2 cellular contexts compared by ENCODE assay signal in genomic region chr12:3357950-3358525, GRCh38.
TF ChIP-seq lines count a peak whose summit lies in the region.

No MANE protein-coding gene starts in this region.

TF ChIP-seq in GM12878, 131 proteins besides CTCF, POLR2A, EP300 and RAD21:
- TF ChIP-seq ASH2L (IDR thresholded peaks at IDR 0.05; ENCODE audit: borderline replicate concordance, low read depth) (no peak), ETV6 (conservative IDR thresholded peaks at IDR 0.05 in 1 of 2, IDR thresholded peaks at IDR 0.05 in 1 of 2; ENCODE audit: borderline replicate concordance in 1 of 2, low read depth in 1 of 2) (no peak), EGR1 (IDR thresholded peaks at IDR 0.05; ENCODE audit: borderline replicate concordance in 1 of 2, low read depth in 2 of 2, low read length in 2 of 2) (no peak), CBFB (IDR thresholded peaks at IDR 0.05; ENCODE audit: low read depth) (no peak), CHD4 (IDR thresholded peaks at IDR 0.05) (no peak), CREM (IDR thresholded peaks at IDR 0.05; ENCODE audit: low read depth) (no peak), NR2F1 (conservative IDR thresholded peaks at IDR 0.05) (no peak), ESRRA (IDR thresholded peaks at IDR 0.05; ENCODE audit: low read length) (no peak), HDAC6 (IDR thresholded peaks at IDR 0.05; ENCODE audit: unreplicated experiment) (no peak), HDAC2 (IDR thresholded peaks at IDR 0.05) (no peak)

TF ChIP-seq in H1, 55 proteins besides CTCF, POLR2A, EP300 and RAD21:
- TF ChIP-seq ASH2L (IDR thresholded peaks at IDR 0.05; ENCODE audit: low read length) (no peak), MAFK (IDR thresholded peaks at IDR 0.05; ENCODE audit: low read depth, low read length) (peak; percentile 55; the same call in 1 of the 2 replicates), ZNF274 (IDR thresholded peaks at IDR 0.05; ENCODE audit: borderline replicate concordance, extremely low read depth, low read length) (no peak)
TF ChIP-seq in H1: peak in this region for 1.
